ENCODE assay signal across 7 cellular contexts in the genomic region with DNA sequence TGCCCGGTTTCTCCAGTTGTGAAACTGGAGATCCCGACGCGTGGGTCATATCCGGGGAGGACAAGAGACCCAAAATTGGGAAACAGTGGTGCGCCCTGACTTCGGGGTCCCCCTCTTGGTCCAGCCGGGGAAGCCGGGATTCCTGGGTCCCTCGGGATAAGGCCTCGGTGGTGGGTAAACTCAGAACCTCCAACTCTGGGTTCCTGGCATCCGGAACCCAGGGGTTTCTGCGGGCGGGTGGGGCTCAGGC. TPM values are rescaled to one million over a fixed set of nuclear protein-coding genes. Genes with fewer than 3 reads are reported as not detected.
DNase-seq lines count a peak whose midpoint lies in the region; ATAC-seq, FAIRE-seq and TF ChIP-seq lines count a peak whose summit lies in the region.

No MANE protein-coding gene starts in this region.

- H3K18ac ChIP-seq in IMR-90 (ENCODE audit: low read depth, low read length) = peak overlapping the region; percentile 2; the same call in 1 of the 2 replicates

- TF ChIP-seq CTCF in IMR-90 (conservative IDR thresholded peaks at IDR 0.05; ENCODE audit: low read depth, low read length) (no peak), kidney (IDR thresholded peaks at IDR 0.05; ENCODE audit: borderline replicate concordance, extremely low read depth, insufficient read depth) (no peak)

- no peaks in the 10 kb centered on the region for H3K27me3 ChIP-seq in IMR-90 (ENCODE audit: control insufficient read depth, insufficient read depth, low read length)
- H3K27me3 ChIP-seq in adipocyte (replicated peaks; ENCODE audit: control insufficient read depth, insufficient read depth, low read length) = no peaks in the 10 kb centered on the region

- H4K20me1 ChIP-seq in IMR-90 (ENCODE audit: insufficient read depth, low read length) = peaks cover 28% of the 10 kb centered on the region

- H3K4me2 ChIP-seq in IMR-90 (ENCODE audit: low read depth, low read length) = peak overlapping the region; percentile 92

- no peak for FAIRE-seq in kidney (lab: Jason Lieb, UNC)

- H3K4me1 ChIP-seq in IMR-90 (ENCODE audit: control insufficient read depth, insufficient read depth, low read length) = peaks cover 26% of the 10 kb centered on the region
- H3K4me1 ChIP-seq in adipocyte (ENCODE audit: control insufficient read depth, insufficient read depth, low read length) = peaks cover 42% of the 10 kb centered on the region
- H3K4me1 ChIP-seq in kidney (ENCODE audit: control insufficient read depth in 1 of 2, insufficient read depth in 1 of 2, low read depth in 1 of 2, low read length in 2 of 2) = peaks cover 25 to 28% of the 10 kb centered on the region in 2 donors

- H2AFZ ChIP-seq in IMR-90 (replicated peaks; ENCODE audit: low read length, poor library complexity) = peak overlapping the region; percentile 84

- H2BK5ac ChIP-seq in IMR-90 (ENCODE audit: low read depth, low read length, poor library complexity, severe bottlenecking) = peak overlapping the region; percentile 91

- H3K27ac ChIP-seq in IMR-90 (ENCODE audit: insufficient read depth, low read length) (peak overlapping the region; percentile 92), kidney (ENCODE audit: low read depth in 2 of 2, low read length in 2 of 2) (peak overlapping the region; percentile 97 to 99), substantia nigra (ENCODE audit: low read depth, low read length, poor library complexity, severe bottlenecking) (peak overlapping the region; percentile 88)

- H3K23ac ChIP-seq in IMR-90 (ENCODE audit: low read depth, low read length) = peak overlapping the region; percentile 94

- peak overlapping the region; percentile 5; the same call in 1 of the 2 replicates for H2BK120ac ChIP-seq in IMR-90 (ENCODE audit: low read depth, low read length)

- DNase-seq in IMR-90 (no peak), adipocyte (ENCODE audit: low read depth) (no peak), kidney (no peak), substantia nigra (lab: John Stamatoyannopoulos, UW) (peak in 2 of 49 donors; percentile 54 to 66), mucosa of gallbladder (ENCODE audit: low spot score) (no peak), SW 1271 (lab: John Stamatoyannopoulos, UW) (no peak), MV-4-11 (lab: John Stamatoyannopoulos, UW) (no peak)

- peak overlapping the region; percentile 47 for H3K56ac ChIP-seq in IMR-90 (ENCODE audit: extremely low read depth, insufficient read depth, low read length)

- peaks cover 0 to 32% of the 10 kb centered on the region in 2 experiments; a peak in 2 of 4 replicates for H3K79me1 ChIP-seq in IMR-90 (ENCODE audit: low read depth in 1 of 2, low read length in 2 of 2)

- H4K8ac ChIP-seq in IMR-90 (ENCODE audit: low read depth in 2 of 2, low read length in 2 of 2) = peak overlapping the region; percentile 30 to 47; a peak in 2 of 4 replicates

- 0 out of 2 replicates have a peak, but pooled peaks have one; percentile 59 for TF ChIP-seq POLR2A in IMR-90 (IDR thresholded peaks at IDR 0.05; ENCODE audit: low read depth, low read length)

- no peak for TF ChIP-seq RAD21 in IMR-90 (IDR thresholded peaks at IDR 0.05; ENCODE audit: low read length)

- no peaks in the 10 kb centered on the region for H3K9me3 ChIP-seq in IMR-90 (ENCODE audit: control insufficient read depth, insufficient read depth, low read length)
- H3K9me3 ChIP-seq in adipocyte (ENCODE audit: control insufficient read depth, low read length) = no peaks in the 10 kb centered on the region
- no peaks in the 10 kb centered on the region for H3K9me3 ChIP-seq in kidney (ENCODE audit: control insufficient read depth in 1 of 2, low read length in 2 of 2)

- no peak overlapping the region for H2BK15ac ChIP-seq in IMR-90 (ENCODE audit: low read depth, low read length)

- H2AK9ac ChIP-seq in IMR-90 (replicated peaks; ENCODE audit: low read depth, low read length, poor library complexity) = peak overlapping the region; percentile 98

- WGBS in IMR-90 (ENCODE audit: extremely low coverage in 2 of 2, insufficient read length in 1 of 2), 2 experiments = 7% methylated on average over 11 of the region's 14 CpGs; no CpG with 5 or more reads in 1 of the 2 experiments

- peak overlapping the region; percentile 98 for H3K14ac ChIP-seq in IMR-90 (replicated peaks; ENCODE audit: low read depth, low read length)

- in situ Hi-C loops in IMR-90 (cut with MboI; ENCODE audit: low sequenced_read_pairs) = no loop called here

- no TSS peak for BruUV-seq in IMR-90 (replicated peaks; lab: Mats Ljungman, UMichigan)

- H3K9ac ChIP-seq in IMR-90 (ENCODE audit: low read depth, low read length) = peak overlapping the region; percentile 93
- H3K9ac ChIP-seq in adipocyte (ENCODE audit: low read length) = peak overlapping the region; percentile 100
- peak overlapping the region; percentile 82 to 100 for H3K9ac ChIP-seq in kidney (ENCODE audit: low read length in 2 of 2)

- H3K36me3 ChIP-seq in IMR-90 (ENCODE audit: control insufficient read depth, insufficient read depth, low read length) (peaks cover 15% of the 10 kb centered on the region), adipocyte (ENCODE audit: control insufficient read depth, insufficient read depth, low read length, severe bottlenecking) (peaks cover 15% of the 10 kb centered on the region), kidney (ENCODE audit: control insufficient read depth in 1 of 2, insufficient read depth in 2 of 2, low read length in 2 of 2) (peaks cover 6 to 22% of the 10 kb centered on the region in 2 donors)

- H4K5ac ChIP-seq in IMR-90 (ENCODE audit: low read depth, low read length) = no peak overlapping the region

- H3K4me3 ChIP-seq in IMR-90 (ENCODE audit: insufficient read depth, low read depth, low read length) (peak overlapping the region; percentile 68), adipocyte (ENCODE audit: low read length) (peak overlapping the region; percentile 99), kidney (ENCODE audit: low read length in 2 of 2) (peak overlapping the region; percentile 96 to 99)

- dilution Hi-C loops in IMR-90 (cut with HindIII; ENCODE audit: low sequenced_read_pairs, unreplicated experiment) = no loop called here

- POLR2A ChIA-PET in IMR-90 (lab: Charles Lee; ENCODE audit: unreplicated experiment) = interaction anchor here (1.9 kb wide), 1 partner anchor 28 kb away, joined by 4 read pairs; a partner anchor contains a TSS

- peaks cover under 1% of the 10 kb centered on the region for H3K9me1 ChIP-seq in IMR-90 (ENCODE audit: insufficient read depth, low read length)

- 0 out of 2 replicates have a peak overlapping the region, but pooled peaks have one; percentile 90 for H2AK5ac ChIP-seq in IMR-90 (ENCODE audit: low read depth, low read length)

- H3K4ac ChIP-seq in IMR-90 (ENCODE audit: low read depth, low read length) = peak overlapping the region; percentile 91

- CTCF ChIA-PET in IMR-90 (lab: Yijun Ruan, JAX) = no interaction called here

- no peak overlapping the region for H2BK20ac ChIP-seq in IMR-90 (ENCODE audit: low read depth, low read length)

- peak overlapping the region; percentile 82; the same call in 1 of the 2 replicates for H4K91ac ChIP-seq in IMR-90 (ENCODE audit: insufficient read depth, low read depth, low read length)

- ATAC-seq in IMR-90 (ENCODE audit: low read depth) = no peak

- intact Hi-C loops in IMR-90 (cut with micrococcal nuclease) (no loop called here), kidney (cut with DNase I) (no loop called here)

TF ChIP-seq in IMR-90, 13 proteins besides CTCF, POLR2A, EP300 and RAD21:
- TF ChIP-seq CEBPB (IDR thresholded peaks at IDR 0.05; ENCODE audit: low read depth, low read length) (0 out of 2 replicates have a peak, but pooled peaks have one; percentile 1), MAZ (IDR thresholded peaks at IDR 0.05; ENCODE audit: borderline replicate concordance, low read depth, low read length) (no peak)
TF ChIP-seq in IMR-90: peak in this region for 1.

RNA-seq across cellular contexts. Expression of a gene that starts 0.7 kb away (rescaled TPM):
- 1.4 and 3.1 TPM in 2 replicates for total RNA-seq in IMR-90 (2012; rRNA removed)
- 45.0 and 50.5 TPM in 2 replicates for polyA plus RNA-seq in IMR-90 (2012; rRNA removed)
- 84.7 and 235 TPM in 2 replicates for polyA plus RNA-seq in IMR-90 (2012; cell fraction: cytosol; rRNA removed)
- polyA plus RNA-seq in IMR-90 (2012; cell fraction: nucleus; rRNA removed; ENCODE audit: low replicate concordance) = 360 and 687 TPM in 2 replicates
- total RNA-seq in kidney = 132 TPM
- 87.9 TPM for polyA plus RNA-seq in kidney (ENCODE audit: insufficient read depth, low read depth, low replicate concordance)
- total RNA-seq in mucosa of gallbladder = 180 TPM

RNA-seq across cellular contexts. Expression of a gene that starts 5.2 kb away (rescaled TPM):
- total RNA-seq in IMR-90 (2012; rRNA removed) = 6.5 and 7.8 TPM in 2 replicates
- polyA plus RNA-seq in IMR-90 (2012; rRNA removed) = 28.3 and 33.2 TPM in 2 replicates
- polyA plus RNA-seq in IMR-90 (2012; cell fraction: cytosol; rRNA removed) = 7.8 and 13.9 TPM in 2 replicates
- polyA plus RNA-seq in IMR-90 (2012; cell fraction: nucleus; rRNA removed; ENCODE audit: low replicate concordance) = 174 and 236 TPM in 2 replicates
- 29.7 TPM for total RNA-seq in kidney
- 8.5 TPM for polyA plus RNA-seq in kidney (ENCODE audit: insufficient read depth, low read depth, low replicate concordance)
- 41.8 TPM for total RNA-seq in mucosa of gallbladder

RNA-seq across cellular contexts. Expression of a gene that starts 16.1 kb away (rescaled TPM):
- total RNA-seq in IMR-90 (2012; rRNA removed) (15.6 and 17.6 TPM in 2 replicates), kidney (50.4 TPM), mucosa of gallbladder (46.0 TPM)
- polyA plus RNA-seq in IMR-90 (2012; rRNA removed) (26.9 and 28.8 TPM in 2 replicates), kidney (ENCODE audit: insufficient read depth, low read depth, low replicate concordance) (32.4 TPM)
- 19.6 and 29.3 TPM in 2 replicates for polyA plus RNA-seq in IMR-90 (2012; cell fraction: cytosol; rRNA removed)
- 18.4 and 19.1 TPM in 2 replicates for polyA plus RNA-seq in IMR-90 (2012; cell fraction: nucleus; rRNA removed; ENCODE audit: low replicate concordance)

RNA-seq across cellular contexts. Expression of a gene that starts 16.4 kb away (rescaled TPM):
- total RNA-seq in IMR-90 (2012; rRNA removed) (45.7 and 57.8 TPM in 2 replicates), kidney (37.1 TPM), mucosa of gallbladder (50.5 TPM)
- polyA plus RNA-seq in IMR-90 (2012; rRNA removed) (54.3 and 61.6 TPM in 2 replicates), kidney (ENCODE audit: insufficient read depth, low read depth, low replicate concordance) (54.0 TPM)
- 35.9 and 45.6 TPM in 2 replicates for polyA plus RNA-seq in IMR-90 (2012; cell fraction: cytosol; rRNA removed)
- 63.6 and 92.7 TPM in 2 replicates for polyA plus RNA-seq in IMR-90 (2012; cell fraction: nucleus; rRNA removed; ENCODE audit: low replicate concordance)

RNA-seq across cellular contexts. Expression of a gene that starts 28.4 kb away (rescaled TPM):
- total RNA-seq in IMR-90 (2012; rRNA removed) = 320 and 410 TPM in 2 replicates
- polyA plus RNA-seq in IMR-90 (2012; rRNA removed) = 3,500 and 3,524 TPM in 2 replicates
- polyA plus RNA-seq in IMR-90 (2012; cell fraction: cytosol; rRNA removed) = 4,203 and 4,770 TPM in 2 replicates
- 1,551 and 1,592 TPM in 2 replicates for polyA plus RNA-seq in IMR-90 (2012; cell fraction: nucleus; rRNA removed; ENCODE audit: low replicate concordance)
- 1,461 TPM for total RNA-seq in kidney
- 1,965 TPM for polyA plus RNA-seq in kidney (ENCODE audit: insufficient read depth, low read depth, low replicate concordance)
- 1,378 TPM for total RNA-seq in mucosa of gallbladder

Comparison
In these comparisons a context has a peak if more than half of its experiments do, and no peak if none do; other contexts are left out.
1. RNA of a gene that starts 0.7 kb away (total RNA-seq): 180 TPM in mucosa of gallbladder (single experiment) and 132 TPM in kidney (single experiment); 1.4 to 3.1 TPM in IMR-90; every median in the first group is over 10 times any median in the second.
2. Peak in every context shown above with its lines, with median percentiles within 50 percentile points of each other: H3K27ac ChIP-seq, H3K4me3 ChIP-seq and H3K9ac ChIP-seq.